Comparison of ENCODE assay signal across 17 cellular contexts in genomic region chr18:8264861-8265411, GRCh38.
DNase-seq lines count a peak whose midpoint lies in the region; ATAC-seq and TF ChIP-seq lines count a peak whose summit lies in the region.
"Had no signal": no experiment of that assay in that cellular context is flagged by ENCODE, and none has a peak within 500 bp of the region (broad histone marks: within the 10 kb centered on the region; RNA-seq: fewer than 3 reads in every experiment).

No MANE protein-coding gene starts in this region.

- DNase-seq in NCI-H2081 (lab: John Stamatoyannopoulos, UW) (peak; percentile 50 to 77), endothelial cell (ENCODE audit: low spot score) (no peak), mesothelial cell of epicardium (ENCODE audit: low spot score in 2 of 2, unreplicated experiment in 2 of 2) (peak in 1 of 2 experiments; percentile 43), T-cell (no peak), A172 (ENCODE audit: low spot score) (no peak), NCI-H526 (lab: John Stamatoyannopoulos, UW) (no peak)
- DNase-seq: activated CD4-positive, alpha-beta T cell treated with anti-CD3 and anti-CD28 coated beads, Interleukin-2, amount 10 ng/mL, durations not matched to agents 7 days and 5 days; activated T-cell treated with anti-CD3 and anti-CD28 coated beads, Interleukin-2, amount 50 U/mL, for 4 hours; DMS153; MM.1S; NCI-H226; occipital lobe; RPMI8226; substantia nigra had no signal

- CTCF ChIA-PET in T-cell (lab: Charles Lee): no interaction called here

- H3K27ac Mint-ChIP-seq in endothelial cell (ENCODE audit: unreplicated experiment) (no peak overlapping the region), mesothelial cell of epicardium (peak overlapping the region; percentile 55), T-cell (no peak overlapping the region)
- H3K27ac Mint-ChIP-seq: activated CD4-positive, alpha-beta T cell treated with anti-CD3 and anti-CD28 coated beads, Interleukin-2, amount 10 ng/mL, durations not matched to agents 7 days and 5 days had no signal

- ATAC-seq in T-cell (replicated peaks in 1 of 4): no peak
- ATAC-seq in HG03460 (IDR thresholded peaks at IDR 0.05; ENCODE audit: unreplicated experiment): no peak
- ATAC-seq: activated T-cell treated with anti-CD3 and anti-CD28 coated beads, Interleukin-2, amount 50 U/mL, for 4 hours; esophagus mucosa had no signal

- H3K36me3 Mint-ChIP-seq in endothelial cell (ENCODE audit: low read depth, unreplicated experiment): peaks cover 43% of the 10 kb centered on the region
- H3K36me3 Mint-ChIP-seq in mesothelial cell of epicardium: peaks cover 5% of the 10 kb centered on the region
- no peaks in the 10 kb centered on the region for H3K36me3 Mint-ChIP-seq in T-cell

- H3K4me1 Mint-ChIP-seq in endothelial cell (ENCODE audit: unreplicated experiment) (no peaks in the 10 kb centered on the region), mesothelial cell of epicardium (peaks cover 24% of the 10 kb centered on the region), T-cell (no peaks in the 10 kb centered on the region)
- H3K4me1 Mint-ChIP-seq: activated CD4-positive, alpha-beta T cell treated with anti-CD3 and anti-CD28 coated beads, Interleukin-2, amount 10 ng/mL, durations not matched to agents 7 days and 5 days had no signal

- peak overlapping the region; percentile 13; the same call in 1 of the 2 replicates for H3K27ac ChIP-seq in C4-2B

- H3K27me3 Mint-ChIP-seq in endothelial cell (ENCODE audit: unreplicated experiment): peaks cover 8% of the 10 kb centered on the region
- no peaks in the 10 kb centered on the region for H3K27me3 Mint-ChIP-seq in mesothelial cell of epicardium (ENCODE audit: low read depth)
- H3K27me3 Mint-ChIP-seq in T-cell: no peaks in the 10 kb centered on the region

- H3K4me3 Mint-ChIP-seq in endothelial cell (ENCODE audit: unreplicated experiment) (peak overlapping the region; percentile 8), mesothelial cell of epicardium (no peak overlapping the region), T-cell (no peak overlapping the region)
- H3K4me3 Mint-ChIP-seq: activated CD4-positive, alpha-beta T cell treated with anti-CD3 and anti-CD28 coated beads, Interleukin-2, amount 10 ng/mL, durations not matched to agents 7 days and 5 days; activated T-cell treated with anti-CD3 and anti-CD28 coated beads, Interleukin-2, amount 50 U/mL, for 4 hours had no signal

- POLR2A ChIA-PET in T-cell (lab: Charles Lee): no interaction called here

- no peak for TF ChIP-seq CTCF in C4-2B (conservative IDR thresholded peaks at IDR 0.05)
- TF ChIP-seq CTCF in endothelial cell (IDR thresholded peaks at IDR 0.05; ENCODE audit: unreplicated experiment): no peak
- no peak for TF ChIP-seq CTCF in mesothelial cell of epicardium (IDR thresholded peaks at IDR 0.05; ENCODE audit: unreplicated experiment)

- H3K9me3 Mint-ChIP-seq in endothelial cell (ENCODE audit: unreplicated experiment) (no peaks in the 10 kb centered on the region), mesothelial cell of epicardium (peaks cover 2% of the 10 kb centered on the region), T-cell (no peaks in the 10 kb centered on the region)
- H3K9me3 Mint-ChIP-seq: activated CD4-positive, alpha-beta T cell treated with anti-CD3 and anti-CD28 coated beads, Interleukin-2, amount 10 ng/mL, durations not matched to agents 7 days and 5 days; activated T-cell treated with anti-CD3 and anti-CD28 coated beads, Interleukin-2, amount 50 U/mL, for 4 hours had no signal

Comparison
In these comparisons a context has a peak if more than half of its experiments do, and no peak if none do; other contexts are left out.
1. DNase-seq: peak in NCI-H2081 (2 of 2); none in endothelial cell (single experiment), T-cell (0 of 34), A172 (single experiment) and NCI-H526 (0 of 2).